Comparison of ENCODE assay signal across 8 cellular contexts in genomic region chr4:165111906-165112257, GRCh38. TPM values are rescaled to one million over a fixed set of nuclear protein-coding genes. Genes with fewer than 3 reads are reported as not detected.
A peak's percentile ranks its signal among the peaks of the same experiment; 100 is the strongest.
DNase-seq lines count a peak whose midpoint lies in the region; ATAC-seq and TF ChIP-seq lines count a peak whose summit lies in the region.

No MANE protein-coding gene starts in this region.

- no peaks in the 10 kb centered on the region for H3K27me3 Mint-ChIP-seq in mesothelial cell of epicardium (ENCODE audit: low read depth)

- H3K4me3 Mint-ChIP-seq in mesothelial cell of epicardium: peak overlapping the region; percentile 80

- peaks cover 0 to 15% (median 9%) of the 10 kb centered on the region in 9 donors for H3K4me1 ChIP-seq in heart right ventricle
- H3K4me1 ChIP-seq in uterus: no peaks in the 10 kb centered on the region

- H3K36me3 ChIP-seq in heart right ventricle (peaks cover 0 to 8% (median 0%) of the 10 kb centered on the region in 9 donors), uterus (no peaks in the 10 kb centered on the region)

- intact Hi-C loops in heart right ventricle (cut with DNase I): loop anchor here in 1 of 10 donors (2.0 kb wide), 1 partner anchor 215 kb away; the partner anchor contains the start of gene MSMO1
- intact Hi-C loops in Right ventricle myocardium inferior (cut with DNase I): loop anchor here (2.0 to 10.0 kb wide), 2 partner anchors 93 to 215 kb away; partner anchors contain the start of genes KLHL2 and MSMO1
- intact Hi-C loops in uterus (cut with DNase I; ENCODE audit: low total_unique reads): no loop called here

- H3K4me3 ChIP-seq in heart right ventricle (peak overlapping the region; percentile 57 to 99 (median 90)), cardiac fibroblast (replicated peaks in 1 of 2; ENCODE audit: low read depth in 2 of 2, low read length in 2 of 2) (peak overlapping the region; percentile 87 to 95), uterus (peak overlapping the region; percentile 80 to 85)

- no peak for ATAC-seq in heart right ventricle
- ATAC-seq in Right ventricle myocardium inferior: no peak
- ATAC-seq in GM19395 (IDR thresholded peaks at IDR 0.05; ENCODE audit: unreplicated experiment): no peak
- no peak for ATAC-seq in HG02938 (IDR thresholded peaks at IDR 0.05; ENCODE audit: unreplicated experiment)

- TF ChIP-seq POLR2A in uterus (IDR thresholded peaks at IDR 0.05): no peak

- no peaks in the 10 kb centered on the region for H3K36me3 Mint-ChIP-seq in mesothelial cell of epicardium

- WGBS in heart right ventricle, 2 donors: 8 to 10% methylated on average over 11 of the region's 11 CpGs

- no peaks in the 10 kb centered on the region for H3K9me3 Mint-ChIP-seq in mesothelial cell of epicardium

- H3K27ac Mint-ChIP-seq in mesothelial cell of epicardium: peak overlapping the region; percentile 67

- no peak for DNase-seq in heart right ventricle
- no peak for DNase-seq in Right ventricle myocardium inferior (ENCODE audit: missing footprints)
- DNase-seq in cardiac fibroblast (ENCODE audit: low read depth in 2 of 2): no peak
- DNase-seq in mesothelial cell of epicardium (ENCODE audit: low spot score in 2 of 2, unreplicated experiment in 2 of 2): no peak
- DNase-seq in uterus: no peak
- DNase-seq in UCSD-AML1 (lab: John Stamatoyannopoulos, UW; ENCODE audit: unreplicated experiment): no peak

- H3K9me3 ChIP-seq in heart right ventricle (no peaks in the 10 kb centered on the region), uterus (no peaks in the 10 kb centered on the region)

- TF ChIP-seq CTCF in heart right ventricle (IDR thresholded peaks at IDR 0.05) (no peak), cardiac fibroblast (IDR thresholded peaks at IDR 0.05; ENCODE audit: low read depth, low read length) (no peak), mesothelial cell of epicardium (IDR thresholded peaks at IDR 0.05; ENCODE audit: unreplicated experiment) (no peak), uterus (IDR thresholded peaks at IDR 0.05) (no peak)

- peaks cover 19% of the 10 kb centered on the region for H3K4me1 Mint-ChIP-seq in mesothelial cell of epicardium

- H3K27me3 ChIP-seq in heart right ventricle (peaks cover 0 to 2% (median 0%) of the 10 kb centered on the region in 7 donors), uterus (no peaks in the 10 kb centered on the region)

- peak overlapping the region in 9 of 10 donors; percentile 81 to 93 (median 90) for H3K27ac ChIP-seq in heart right ventricle
- peak overlapping the region; percentile 83 to 92 for H3K27ac ChIP-seq in uterus

RNA-seq across cellular contexts. Expression of gene TMEM192, which starts 0.8 kb away (rescaled TPM):
- total RNA-seq in heart right ventricle: 10 to 100 TPM; 14.4 to 23.1 (median 18.0) TPM
- 1 to 10 TPM; 4.5 to 9.8 TPM for polyA plus RNA-seq in heart right ventricle
- total RNA-seq in Right ventricle myocardium inferior: 14.9 TPM
- 12.2 to 15.4 TPM (median 13.9 TPM) in 3 replicates for total RNA-seq in mesothelial cell of epicardium
- 10 to 100 TPM in 2 of 4 donors, 1 to 10 TPM in 2; 2.0 to 25.4 (median 9.3) TPM for total RNA-seq in uterus

RNA-seq across cellular contexts. Expression of gene TRIM75, which starts 58.2 kb away (rescaled TPM):
- total RNA-seq in heart right ventricle: not detected
- polyA plus RNA-seq in heart right ventricle: not detected
- total RNA-seq in Right ventricle myocardium inferior: not detected
- total RNA-seq in mesothelial cell of epicardium: not detected in 3 replicates
- total RNA-seq in uterus: not detected
